Comparison of ENCODE assay signal across 2 cellular contexts in the genomic region with DNA sequence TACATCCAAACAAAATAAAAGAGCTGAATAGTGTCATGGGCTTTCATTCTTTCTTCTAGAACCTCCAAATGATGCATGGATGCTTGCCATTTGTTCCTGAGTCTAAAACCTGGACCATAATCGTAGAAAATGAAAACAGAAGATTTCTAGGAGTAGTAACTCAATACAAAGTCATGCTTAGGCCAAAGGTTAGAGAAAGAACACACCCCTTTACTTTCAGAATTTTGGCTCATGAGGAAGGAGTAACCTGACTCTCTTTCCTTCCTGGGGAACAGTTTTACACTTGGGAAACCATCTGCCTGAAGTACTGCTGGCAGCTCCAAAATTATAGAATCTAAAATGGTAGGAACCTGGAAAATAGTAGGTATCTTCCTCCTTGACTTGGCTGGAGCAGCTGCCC.
TF ChIP-seq lines count a peak whose summit lies in the region.

No MANE protein-coding gene starts in this region.

TF ChIP-seq in GM23338, 12 proteins besides CTCF, POLR2A, EP300 and RAD21 (continues in another document):
- TF ChIP-seq, protein P1, sequence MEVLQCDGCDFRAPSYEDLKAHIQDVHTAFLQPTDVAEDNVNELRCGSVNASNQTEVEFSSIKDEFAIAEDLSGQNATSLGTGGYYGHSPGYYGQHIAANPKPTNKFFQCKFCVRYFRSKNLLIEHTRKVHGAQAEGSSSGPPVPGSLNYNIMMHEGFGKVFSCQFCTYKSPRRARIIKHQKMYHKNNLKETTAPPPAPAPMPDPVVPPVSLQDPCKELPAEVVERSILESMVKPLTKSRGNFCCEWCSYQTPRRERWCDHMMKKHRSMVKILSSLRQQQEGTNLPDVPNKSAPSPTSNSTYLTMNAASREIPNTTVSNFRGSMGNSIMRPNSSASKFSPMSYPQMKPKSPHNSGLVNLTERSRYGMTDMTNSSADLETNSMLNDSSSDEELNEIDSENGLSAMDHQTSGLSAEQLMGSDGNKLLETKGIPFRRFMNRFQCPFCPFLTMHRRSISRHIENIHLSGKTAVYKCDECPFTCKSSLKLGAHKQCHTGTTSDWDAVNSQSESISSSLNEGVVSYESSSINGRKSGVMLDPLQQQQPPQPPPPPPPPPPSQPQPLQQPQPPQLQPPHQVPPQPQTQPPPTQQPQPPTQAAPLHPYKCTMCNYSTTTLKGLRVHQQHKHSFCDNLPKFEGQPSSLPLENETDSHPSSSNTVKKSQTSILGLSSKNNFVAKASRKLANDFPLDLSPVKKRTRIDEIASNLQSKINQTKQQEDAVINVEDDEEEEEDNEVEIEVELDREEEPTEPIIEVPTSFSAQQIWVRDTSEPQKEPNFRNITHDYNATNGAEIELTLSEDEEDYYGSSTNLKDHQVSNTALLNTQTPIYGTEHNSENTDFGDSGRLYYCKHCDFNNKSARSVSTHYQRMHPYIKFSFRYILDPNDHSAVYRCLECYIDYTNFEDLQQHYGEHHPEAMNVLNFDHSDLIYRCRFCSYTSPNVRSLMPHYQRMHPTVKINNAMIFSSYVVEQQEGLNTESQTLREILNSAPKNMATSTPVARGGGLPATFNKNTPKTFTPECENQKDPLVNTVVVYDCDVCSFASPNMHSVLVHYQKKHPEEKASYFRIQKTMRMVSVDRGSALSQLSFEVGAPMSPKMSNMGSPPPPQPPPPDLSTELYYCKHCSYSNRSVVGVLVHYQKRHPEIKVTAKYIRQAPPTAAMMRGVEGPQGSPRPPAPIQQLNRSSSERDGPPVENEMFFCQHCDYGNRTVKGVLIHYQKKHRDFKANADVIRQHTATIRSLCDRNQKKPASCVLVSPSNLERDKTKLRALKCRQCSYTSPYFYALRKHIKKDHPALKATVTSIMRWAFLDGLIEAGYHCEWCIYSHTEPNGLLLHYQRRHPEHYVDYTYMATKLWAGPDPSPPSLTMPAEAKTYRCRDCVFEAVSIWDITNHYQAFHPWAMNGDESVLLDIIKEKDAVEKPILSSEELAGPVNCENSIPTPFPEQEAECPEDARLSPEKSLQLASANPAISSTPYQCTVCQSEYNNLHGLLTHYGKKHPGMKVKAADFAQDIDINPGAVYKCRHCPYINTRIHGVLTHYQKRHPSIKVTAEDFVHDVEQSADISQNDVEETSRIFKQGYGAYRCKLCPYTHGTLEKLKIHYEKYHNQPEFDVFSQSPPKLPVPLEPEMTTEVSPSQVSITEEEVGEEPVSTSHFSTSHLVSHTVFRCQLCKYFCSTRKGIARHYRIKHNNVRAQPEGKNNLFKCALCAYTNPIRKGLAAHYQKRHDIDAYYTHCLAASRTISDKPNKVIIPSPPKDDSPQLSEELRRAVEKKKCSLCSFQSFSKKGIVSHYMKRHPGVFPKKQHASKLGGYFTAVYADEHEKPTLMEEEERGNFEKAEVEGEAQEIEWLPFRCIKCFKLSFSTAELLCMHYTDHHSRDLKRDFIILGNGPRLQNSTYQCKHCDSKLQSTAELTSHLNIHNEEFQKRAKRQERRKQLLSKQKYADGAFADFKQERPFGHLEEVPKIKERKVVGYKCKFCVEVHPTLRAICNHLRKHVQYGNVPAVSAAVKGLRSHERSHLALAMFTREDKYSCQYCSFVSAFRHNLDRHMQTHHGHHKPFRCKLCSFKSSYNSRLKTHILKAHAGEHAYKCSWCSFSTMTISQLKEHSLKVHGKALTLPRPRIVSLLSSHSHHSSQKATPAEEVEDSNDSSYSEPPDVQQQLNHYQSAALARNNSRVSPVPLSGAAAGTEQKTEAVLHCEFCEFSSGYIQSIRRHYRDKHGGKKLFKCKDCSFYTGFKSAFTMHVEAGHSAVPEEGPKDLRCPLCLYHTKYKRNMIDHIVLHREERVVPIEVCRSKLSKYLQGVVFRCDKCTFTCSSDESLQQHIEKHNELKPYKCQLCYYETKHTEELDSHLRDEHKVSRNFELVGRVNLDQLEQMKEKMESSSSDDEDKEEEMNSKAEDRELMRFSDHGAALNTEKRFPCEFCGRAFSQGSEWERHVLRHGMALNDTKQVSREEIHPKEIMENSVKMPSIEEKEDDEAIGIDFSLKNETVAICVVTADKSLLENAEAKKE (CRISPR knock-in tag; IDR thresholded peaks at IDR 0.05): no peak
- TF ChIP-seq ZNF331 (CRISPR knock-in tag; IDR thresholded peaks at IDR 0.05; ENCODE audit: low read depth) (no peak), JUNB (IDR thresholded peaks at IDR 0.05; ENCODE audit: unreplicated experiment) (no peak), EZH2phosphoT487 (IDR thresholded peaks at IDR 0.05; ENCODE audit: unreplicated experiment) (no peak), NANOG (IDR thresholded peaks at IDR 0.05; ENCODE audit: borderline replicate concordance) (no peak), CREB1 (CRISPR knock-in tag; IDR thresholded peaks at IDR 0.05; ENCODE audit: low read depth) (no peak), STAT1 (IDR thresholded peaks at IDR 0.05; ENCODE audit: unreplicated experiment) (no peak), EZH2 (IDR thresholded peaks at IDR 0.05; ENCODE audit: low read depth, unreplicated experiment) (no peak)
- TF ChIP-seq, protein P2, sequence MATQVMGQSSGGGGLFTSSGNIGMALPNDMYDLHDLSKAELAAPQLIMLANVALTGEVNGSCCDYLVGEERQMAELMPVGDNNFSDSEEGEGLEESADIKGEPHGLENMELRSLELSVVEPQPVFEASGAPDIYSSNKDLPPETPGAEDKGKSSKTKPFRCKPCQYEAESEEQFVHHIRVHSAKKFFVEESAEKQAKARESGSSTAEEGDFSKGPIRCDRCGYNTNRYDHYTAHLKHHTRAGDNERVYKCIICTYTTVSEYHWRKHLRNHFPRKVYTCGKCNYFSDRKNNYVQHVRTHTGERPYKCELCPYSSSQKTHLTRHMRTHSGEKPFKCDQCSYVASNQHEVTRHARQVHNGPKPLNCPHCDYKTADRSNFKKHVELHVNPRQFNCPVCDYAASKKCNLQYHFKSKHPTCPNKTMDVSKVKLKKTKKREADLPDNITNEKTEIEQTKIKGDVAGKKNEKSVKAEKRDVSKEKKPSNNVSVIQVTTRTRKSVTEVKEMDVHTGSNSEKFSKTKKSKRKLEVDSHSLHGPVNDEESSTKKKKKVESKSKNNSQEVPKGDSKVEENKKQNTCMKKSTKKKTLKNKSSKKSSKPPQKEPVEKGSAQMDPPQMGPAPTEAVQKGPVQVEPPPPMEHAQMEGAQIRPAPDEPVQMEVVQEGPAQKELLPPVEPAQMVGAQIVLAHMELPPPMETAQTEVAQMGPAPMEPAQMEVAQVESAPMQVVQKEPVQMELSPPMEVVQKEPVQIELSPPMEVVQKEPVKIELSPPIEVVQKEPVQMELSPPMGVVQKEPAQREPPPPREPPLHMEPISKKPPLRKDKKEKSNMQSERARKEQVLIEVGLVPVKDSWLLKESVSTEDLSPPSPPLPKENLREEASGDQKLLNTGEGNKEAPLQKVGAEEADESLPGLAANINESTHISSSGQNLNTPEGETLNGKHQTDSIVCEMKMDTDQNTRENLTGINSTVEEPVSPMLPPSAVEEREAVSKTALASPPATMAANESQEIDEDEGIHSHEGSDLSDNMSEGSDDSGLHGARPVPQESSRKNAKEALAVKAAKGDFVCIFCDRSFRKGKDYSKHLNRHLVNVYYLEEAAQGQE (IDR thresholded peaks at IDR 0.05; ENCODE audit: unreplicated experiment): no peak
- TF ChIP-seq, protein P3, sequence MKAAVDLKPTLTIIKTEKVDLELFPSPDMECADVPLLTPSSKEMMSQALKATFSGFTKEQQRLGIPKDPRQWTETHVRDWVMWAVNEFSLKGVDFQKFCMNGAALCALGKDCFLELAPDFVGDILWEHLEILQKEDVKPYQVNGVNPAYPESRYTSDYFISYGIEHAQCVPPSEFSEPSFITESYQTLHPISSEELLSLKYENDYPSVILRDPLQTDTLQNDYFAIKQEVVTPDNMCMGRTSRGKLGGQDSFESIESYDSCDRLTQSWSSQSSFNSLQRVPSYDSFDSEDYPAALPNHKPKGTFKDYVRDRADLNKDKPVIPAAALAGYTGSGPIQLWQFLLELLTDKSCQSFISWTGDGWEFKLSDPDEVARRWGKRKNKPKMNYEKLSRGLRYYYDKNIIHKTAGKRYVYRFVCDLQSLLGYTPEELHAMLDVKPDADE (IDR thresholded peaks at IDR 0.05): no peak

TF ChIP-seq in endothelial cell of umbilical vein, 7 proteins besides CTCF, POLR2A, EP300 and RAD21:
- TF ChIP-seq POLR2AphosphoS5 (IDR thresholded peaks at IDR 0.05; ENCODE audit: insufficient read depth, low read depth, low read length) (no peak), MYC (IDR thresholded peaks at IDR 0.05; ENCODE audit: low read depth, low read length) (no peak), FOS (IDR thresholded peaks at IDR 0.05; ENCODE audit: borderline replicate concordance, insufficient read depth, low read length) (no peak), GATA2 (IDR thresholded peaks at IDR 0.05; ENCODE audit: insufficient read depth, insufficient read length, low read depth, low read length) (no peak), JUN (IDR thresholded peaks at IDR 0.05; ENCODE audit: borderline replicate concordance, insufficient read depth, insufficient read length, low read depth) (no peak), EZH2 (IDR thresholded peaks at IDR 0.05; ENCODE audit: borderline replicate concordance, low read depth, low read length, severe bottlenecking) (no peak)
- TF ChIP-seq, protein P4, sequence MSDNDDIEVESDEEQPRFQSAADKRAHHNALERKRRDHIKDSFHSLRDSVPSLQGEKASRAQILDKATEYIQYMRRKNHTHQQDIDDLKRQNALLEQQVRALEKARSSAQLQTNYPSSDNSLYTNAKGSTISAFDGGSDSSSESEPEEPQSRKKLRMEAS (IDR thresholded peaks at IDR 0.05; ENCODE audit: insufficient read depth, insufficient read length): no peak
